ENCODE assay signal across 8 cellular contexts in the genomic region with DNA sequence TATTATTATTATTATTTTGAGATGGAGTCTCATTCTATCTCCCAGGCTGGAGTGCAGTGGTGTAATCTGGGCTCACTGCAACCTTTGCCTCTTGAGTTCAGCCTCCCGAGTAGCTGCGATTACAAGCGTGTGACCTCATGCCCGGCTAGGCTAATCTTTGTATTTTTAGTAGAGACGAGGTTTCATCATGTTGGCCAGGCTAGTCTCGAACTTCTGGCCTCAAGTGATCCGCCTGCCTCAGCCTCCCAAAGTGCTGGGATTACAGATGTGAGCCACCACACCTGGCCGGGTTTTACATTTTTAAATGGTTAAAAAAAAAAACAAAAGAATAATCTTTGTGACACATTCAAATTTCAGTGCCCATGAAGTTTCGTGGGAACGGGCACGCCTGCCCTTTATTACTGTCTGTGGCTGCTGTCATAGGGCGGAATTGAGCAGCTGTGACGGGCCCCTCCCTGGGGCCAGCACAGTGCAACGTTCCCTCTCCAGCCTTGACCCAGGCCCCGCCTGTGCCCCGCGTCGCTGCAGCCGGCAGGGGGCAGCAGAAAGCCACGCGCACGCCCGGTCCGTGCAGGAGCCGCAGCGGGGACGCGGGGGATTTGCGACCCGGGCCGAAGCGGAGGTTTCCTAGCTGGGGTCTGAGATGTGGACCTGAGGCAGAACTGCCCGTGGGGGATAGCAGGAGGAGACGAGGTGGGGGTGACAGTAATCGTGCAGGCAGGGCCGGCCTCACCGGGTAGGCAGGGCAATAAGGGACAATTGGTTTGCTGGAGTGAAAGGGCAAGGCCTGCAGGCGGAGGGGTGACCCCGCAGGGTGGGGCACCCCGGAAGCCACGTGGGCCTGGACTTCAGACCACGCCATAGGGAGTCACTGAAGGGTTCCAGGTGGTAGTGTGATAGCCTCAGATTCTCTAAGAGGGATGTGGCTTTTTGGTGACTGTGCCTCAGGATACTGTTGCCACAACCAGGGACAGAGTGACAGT. TPM values are rescaled to one million over a fixed set of nuclear protein-coding genes. Genes with fewer than 3 reads are reported as not detected.
DNase-seq lines count a peak whose midpoint lies in the region; ATAC-seq and TF ChIP-seq lines count a peak whose summit lies in the region.

No MANE protein-coding gene starts in this region.

- no peaks in the 10 kb centered on the region for H3K79me2 ChIP-seq in neural progenitor cell (ENCODE audit: low read depth)

- H3K4me1 Mint-ChIP-seq in neural progenitor cell: peaks cover 12% of the 10 kb centered on the region

- H3K27me3 Mint-ChIP-seq in neural progenitor cell (ENCODE audit: insufficient read depth, low read depth): peaks cover 5% of the 10 kb centered on the region

- H3K4me3 Mint-ChIP-seq in neural progenitor cell: peak overlapping the region; percentile 79

- H3K9ac ChIP-seq in neural progenitor cell: no peak overlapping the region

- no peaks in the 10 kb centered on the region for H3K36me3 ChIP-seq in neural progenitor cell

- H3K4me2 ChIP-seq in neural progenitor cell: peak overlapping the region; percentile 73

- H3K27me3 ChIP-seq in neural progenitor cell: peaks cover 4% of the 10 kb centered on the region

- no peak overlapping the region for H3K27ac ChIP-seq in neural progenitor cell

- H3K4me3 ChIP-seq in foreskin fibroblast (ENCODE audit: low read depth in 1 of 2, low read length in 2 of 2) (peak overlapping the region; percentile 38 to 60), neural progenitor cell (peak overlapping the region; percentile 30)

- H3K27ac Mint-ChIP-seq in neural progenitor cell: no peak overlapping the region

- H3F3A ChIP-seq in neural progenitor cell (ENCODE audit: low read depth): no peaks in the 10 kb centered on the region

- peak; percentile 93 for ATAC-seq in GM21423 (IDR thresholded peaks at IDR 0.05; ENCODE audit: unreplicated experiment)

- no peaks in the 10 kb centered on the region for H3K9me3 ChIP-seq in neural progenitor cell (ENCODE audit: low read depth)

- no peaks in the 10 kb centered on the region for H3K4me1 ChIP-seq in neural progenitor cell

- peak overlapping the region; percentile 82 for H2AFZ ChIP-seq in neural progenitor cell (replicated peaks)

- DNase-seq in DMS 273 (lab: John Stamatoyannopoulos, UW; ENCODE audit: unreplicated experiment) (peak; percentile 92), HUDEP-2 (lab: John Stamatoyannopoulos, UW; ENCODE audit: unreplicated experiment in 76 of 76) (peak in 75 of 76 experiments; percentile 55 to 99 (median 89)), RPMI8226 (peak; percentile 83), foreskin fibroblast (peak; percentile 33 to 87), neural progenitor cell (ENCODE audit: low spot score) (peak; percentile 84), stromal cell of bone marrow (ENCODE audit: low read depth) (peak; percentile 28)
- DNase-seq in activated effector memory CD4-positive, alpha-beta T cell treated with Interleukin-2 at 50 U/mL for 16 hours: peak; percentile 69

- H4K20me1 ChIP-seq in neural progenitor cell (ENCODE audit: low read depth): no peaks in the 10 kb centered on the region

- TF ChIP-seq CTCF in foreskin fibroblast (IDR thresholded peaks at IDR 0.05; ENCODE audit: low read depth, low read length): peak; percentile 99
- peak; percentile 100 for TF ChIP-seq CTCF in neural progenitor cell (IDR thresholded peaks at IDR 0.05)

- H3K36me3 Mint-ChIP-seq in neural progenitor cell: no peaks in the 10 kb centered on the region

- H3K9me3 Mint-ChIP-seq in neural progenitor cell: no peaks in the 10 kb centered on the region

RNA-seq across cellular contexts. Expression of a gene that starts 54.3 kb away (rescaled TPM):
- 0.25 TPM in 1 of 2 replicates, not detected in the other for total RNA-seq in neural progenitor cell (ENCODE audit: low replicate concordance)

RNA-seq across cellular contexts. Expression of a gene that starts 59.6 kb away (rescaled TPM):
- 71.1 and 82.8 TPM in 2 replicates for total RNA-seq in neural progenitor cell (ENCODE audit: low replicate concordance)

Comparison
In these comparisons a context has a peak if more than half of its experiments do, and no peak if none do; other contexts are left out.
1. DNase-seq: peak in every context shown above with its lines; median percentile 92 in DMS 273; 89 in HUDEP-2; 84 in neural progenitor cell; 83 in RPMI8226; 69 in activated effector memory CD4-positive, alpha-beta T cell treated with Interleukin-2 at 50 U/mL for 16 hours; 60 in foreskin fibroblast; 28 in stromal cell of bone marrow.